ENCODE assay signal across 10 cellular contexts in the genomic region with DNA sequence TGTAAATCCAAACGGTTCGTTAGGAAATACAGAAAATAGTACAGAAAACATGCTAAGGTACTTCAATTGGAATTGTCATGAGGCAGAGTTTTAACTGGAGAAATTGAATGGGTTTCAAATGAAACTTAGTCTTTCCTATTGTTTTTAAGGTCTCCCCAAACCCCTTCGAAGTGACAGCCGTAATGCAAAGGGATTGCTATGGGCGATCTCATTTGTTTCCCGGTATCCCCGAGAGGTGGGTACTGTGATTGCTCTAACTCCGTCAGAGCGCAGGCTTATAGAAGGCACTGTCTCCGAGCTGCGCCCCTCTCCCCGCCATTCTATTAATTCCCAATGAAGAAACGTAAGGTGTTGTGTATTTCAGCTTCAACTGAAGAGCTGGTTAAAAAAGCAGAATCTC. TPM values are rescaled to one million over a fixed set of nuclear protein-coding genes. Genes with fewer than 3 reads are reported as not detected.
DNase-seq lines count a peak whose midpoint lies in the region; TF ChIP-seq lines count a peak whose summit lies in the region.
"Had no signal": no experiment of that assay in that cellular context is flagged by ENCODE, and none has a peak within 500 bp of the region (broad histone marks: within the 10 kb centered on the region; RNA-seq: fewer than 3 reads in every experiment).

No MANE protein-coding gene starts in this region.

- no peaks in the 10 kb centered on the region for H3K36me3 ChIP-seq in endocrine pancreas (ENCODE audit: control insufficient read depth, insufficient read depth, low read length)
- H3K36me3 ChIP-seq in neuronal stem cell (replicated peaks in 1 of 2; ENCODE audit: control insufficient read depth in 2 of 2, insufficient read depth in 2 of 2, low read length in 2 of 2): no peaks in the 10 kb centered on the region
- no peaks in the 10 kb centered on the region for H3K36me3 ChIP-seq in ovary

- peak overlapping the region; percentile 88 for H2AFZ ChIP-seq in neuronal stem cell (ENCODE audit: low read length)

- H3K14ac ChIP-seq in neuronal stem cell (ENCODE audit: low read length): no peak overlapping the region

- no peak overlapping the region for H3K23ac ChIP-seq in neuronal stem cell (ENCODE audit: low read depth, low read length, poor library complexity)

- no peak overlapping the region for H2BK12ac ChIP-seq in neuronal stem cell (ENCODE audit: low read length)

- peak overlapping the region; percentile 69 for H3K4me2 ChIP-seq in neuronal stem cell (ENCODE audit: insufficient read depth, low read length, poor library complexity, severe bottlenecking)

- H3K27me3 ChIP-seq in endocrine pancreas (ENCODE audit: control insufficient read depth, insufficient read depth, low read length): peaks cover 16% of the 10 kb centered on the region
- peaks cover 0 to 65% (median 0%) of the 10 kb centered on the region in 3 experiments for H3K27me3 ChIP-seq in neuronal stem cell (ENCODE audit: control insufficient read depth in 3 of 3, insufficient read depth in 3 of 3, low read depth in 1 of 3, low read length in 3 of 3)
- peaks cover 8% of the 10 kb centered on the region for H3K27me3 ChIP-seq in ovary

- no peak overlapping the region for H2BK5ac ChIP-seq in neuronal stem cell (ENCODE audit: low read length)

- no peak overlapping the region for H2BK15ac ChIP-seq in neuronal stem cell (ENCODE audit: low read length)

- intact Hi-C loops in ovary (cut with DNase I): no loop called here

- H3K79me1 ChIP-seq in neuronal stem cell (ENCODE audit: low read depth, low read length): no peaks in the 10 kb centered on the region

- H2BK120ac ChIP-seq in neuronal stem cell (ENCODE audit: low read depth, low read length): no peak overlapping the region

- H2AK5ac ChIP-seq in neuronal stem cell (ENCODE audit: low read depth, low read length): no peak overlapping the region

- TF ChIP-seq CTCF in ovary (IDR thresholded peaks at IDR 0.05): no peak

- H3K9ac ChIP-seq in endocrine pancreas (ENCODE audit: control insufficient read depth, insufficient read depth, low read length): no peak overlapping the region
- H3K9ac ChIP-seq in neuronal stem cell (ENCODE audit: low read depth, low read length, poor library complexity): no peak overlapping the region

- no peak overlapping the region for H4K91ac ChIP-seq in neuronal stem cell (ENCODE audit: low read depth, low read length, poor library complexity)

- no peaks in the 10 kb centered on the region for H3K4me1 ChIP-seq in endocrine pancreas (ENCODE audit: control insufficient read depth, insufficient read depth, low read length)
- H3K4me1 ChIP-seq in neuronal stem cell (ENCODE audit: control insufficient read depth in 2 of 2, insufficient read depth in 1 of 2, low read depth in 1 of 2, low read length in 2 of 2): peaks cover 9 to 18% of the 10 kb centered on the region in 2 donors
- H3K4me1 ChIP-seq in ovary (ENCODE audit: insufficient read depth): peaks cover 2% of the 10 kb centered on the region

- no peak for TF ChIP-seq EP300 in ovary (IDR thresholded peaks at IDR 0.05)

- no peak for TF ChIP-seq POLR2A in ovary (IDR thresholded peaks at IDR 0.05)

- DNase-seq in NCI-H1105 treated with DMSO at 0.1 percent for 48 hours (lab: John Stamatoyannopoulos, UW) (peak; percentile 21), NCI-H1105 (lab: John Stamatoyannopoulos, UW) (no peak), NCI-H2227 treated with DMSO at 0.1 percent for 48 hours (lab: John Stamatoyannopoulos, UW) (peak; percentile 64), neuronal stem cell (ENCODE audit: low spot score) (no peak), cerebellar cortex (ENCODE audit: low spot score) (no peak), ovary (no peak)
- DNase-seq in stimulated activated CD4-positive, alpha-beta T cell treated with anti-CD3 and anti-CD28 coated beads, Interleukin-15, amount 100 ng/mL, for 24 hours: no peak
- DNase-seq: 8988T had no signal

- no CpG with 5 or more reads among the region's 13 CpGs for WGBS in neuronal stem cell (ENCODE audit: extremely low coverage in 2 of 2, insufficient read length in 2 of 2, insufficient replicate concordance in 1 of 2), 2 donors
- 8 to 17% (median 13%) methylated on average over 13 of the region's 13 CpGs for WGBS in ovary, 3 donors

- H3K4me3 ChIP-seq in endocrine pancreas (ENCODE audit: control insufficient read depth, insufficient read depth, low read length) (peak overlapping the region; percentile 11), neuronal stem cell (ENCODE audit: low read length in 2 of 2) (peak overlapping the region; percentile 77 to 79), ovary (no peak overlapping the region)
- H3K4me3 ChIP-seq: K562 had no signal

- H3K9me3 ChIP-seq in endocrine pancreas (ENCODE audit: control insufficient read depth, low read length) (no peaks in the 10 kb centered on the region), neuronal stem cell (replicated peaks in 1 of 2; ENCODE audit: control insufficient read depth in 2 of 2, insufficient read depth in 1 of 2, low read depth in 1 of 2, low read length in 2 of 2) (no peaks in the 10 kb centered on the region), ovary (no peaks in the 10 kb centered on the region)

- no peak overlapping the region for H3K18ac ChIP-seq in neuronal stem cell (ENCODE audit: low read length)

- H4K8ac ChIP-seq in neuronal stem cell (ENCODE audit: low read depth, low read length): no peak overlapping the region

- no peak overlapping the region for H3K4ac ChIP-seq in neuronal stem cell (ENCODE audit: low read length)

- H3K27ac ChIP-seq in neuronal stem cell (replicated peaks; ENCODE audit: low read length) (no peak overlapping the region), ovary (no peak overlapping the region)

RNA-seq across cellular contexts. Expression of a gene that starts 22.0 kb away (rescaled TPM):
- 35.9 TPM for polyA plus RNA-seq in neuronal stem cell (2013, experiment 1 of 2)
- polyA plus RNA-seq in neuronal stem cell (2013, experiment 2 of 2): 35.7 TPM
- 100 to 1,000 TPM in 5 of 7 donors, 10 to 100 TPM in 2; 37.9 to 165 (median 123) TPM for total RNA-seq in ovary
- polyA plus RNA-seq in ovary: 10 to 100 TPM; 32.2 to 43.0 TPM

RNA-seq across cellular contexts. Expression of a gene that starts 48.5 kb away (rescaled TPM):
- 4.1 TPM for polyA plus RNA-seq in neuronal stem cell (2013, experiment 1 of 2)
- 3.7 TPM for polyA plus RNA-seq in neuronal stem cell (2013, experiment 2 of 2)
- total RNA-seq in ovary: 1 to 10 TPM; 1.7 to 10.0 (median 3.1) TPM
- polyA plus RNA-seq in ovary: 1 to 10 TPM in 1 of 2 donors, under 1 TPM in 1; 0.72 to 1.4 TPM
- total RNA-seq: K562 had no signal
- polyA plus RNA-seq: K562 had no signal

RNA-seq across cellular contexts. Expression of a gene that starts 58.5 kb away (rescaled TPM):
- polyA plus RNA-seq in neuronal stem cell (2013, experiment 1 of 2): 13.5 TPM
- 13.3 TPM for polyA plus RNA-seq in neuronal stem cell (2013, experiment 2 of 2)
- total RNA-seq in ovary: 10 to 100 TPM; 15.2 to 24.1 (median 20.0) TPM
- polyA plus RNA-seq in ovary: 10 to 100 TPM in 1 of 2 donors, 1 to 10 TPM in 1; 2.4 to 10.3 TPM

Comparison
In these comparisons a context has a peak if more than half of its experiments do, and no peak if none do; other contexts are left out.
1. DNase-seq: peak in NCI-H1105 treated with DMSO at 0.1 percent for 48 hours (single experiment) and NCI-H2227 treated with DMSO at 0.1 percent for 48 hours (single experiment); none in NCI-H1105 (single experiment), neuronal stem cell (single experiment), cerebellar cortex (single experiment), stimulated activated CD4-positive, alpha-beta T cell treated with anti-CD3 and anti-CD28 coated beads, Interleukin-15, amount 100 ng/mL, for 24 hours (single experiment) and ovary (0 of 5).